Comparison of ENCODE assay signal across 14 cellular contexts in the genomic region with DNA sequence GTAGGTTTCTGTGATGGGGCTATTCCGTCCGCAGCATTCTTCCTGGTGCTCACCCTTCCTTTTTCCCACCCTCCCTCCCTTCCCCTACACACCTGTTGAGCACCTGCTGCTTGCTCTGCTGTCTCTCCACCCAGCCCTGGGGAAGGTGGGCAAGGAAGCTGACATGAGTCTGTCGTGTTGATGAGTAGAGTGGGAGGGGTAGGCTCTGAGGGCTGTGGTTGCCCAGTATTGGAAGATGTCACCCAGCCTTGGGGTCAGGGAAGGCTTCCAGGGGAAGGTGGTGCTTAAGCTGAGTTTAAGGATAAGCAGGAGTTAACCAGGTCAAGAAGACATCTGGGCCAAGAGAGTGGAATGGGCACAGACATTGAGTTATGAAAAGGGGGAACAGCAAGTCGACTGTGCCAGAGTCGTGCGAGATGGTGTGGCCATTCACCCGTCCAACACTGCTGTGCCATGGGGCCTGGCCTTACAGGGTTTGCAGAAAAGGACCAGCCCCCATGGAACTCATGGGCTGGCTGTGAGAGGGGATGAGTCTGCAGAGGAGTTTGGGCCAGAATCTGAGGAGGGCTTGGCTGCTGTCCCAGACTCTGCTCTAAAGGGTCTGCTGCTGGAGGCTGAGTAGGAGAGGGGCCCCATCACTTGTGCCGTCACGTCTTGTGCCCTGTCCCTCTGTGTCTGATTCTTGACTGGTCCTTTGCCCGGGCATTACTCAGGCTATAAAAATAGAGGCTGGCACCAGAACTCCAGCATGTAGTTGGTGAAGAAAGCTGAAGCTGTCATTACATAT. TPM values are rescaled to one million over a fixed set of nuclear protein-coding genes. Genes with fewer than 3 reads are reported as not detected.
DNase-seq lines count a peak whose midpoint lies in the region; ATAC-seq, FAIRE-seq and TF ChIP-seq lines count a peak whose summit lies in the region.
"Had no signal": no experiment of that assay in that cellular context is flagged by ENCODE, and none has a peak within 500 bp of the region (broad histone marks: within the 10 kb centered on the region; RNA-seq: fewer than 3 reads in every experiment).

No MANE protein-coding gene starts in this region.

- H4K8ac ChIP-seq in mesenchymal stem cell (ENCODE audit: low read length), result no peak overlapping the region

- peaks cover 86% of the 10 kb centered on the region for H3K4me1 Mint-ChIP-seq in brain

- H3K27ac ChIP-seq in mesenchymal stem cell (ENCODE audit: low read length, poor library complexity, severe bottlenecking), result no peak overlapping the region
- H3K27ac ChIP-seq: brain microvascular endothelial cell, lower lobe of right lung had no signal

- peaks cover 4% of the 10 kb centered on the region for H3K79me1 ChIP-seq in mesenchymal stem cell (replicated peaks; ENCODE audit: low read length, poor library complexity, severe bottlenecking)

- peak overlapping the region in 1 of 2 experiments; percentile 55 for H3K14ac ChIP-seq in mesenchymal stem cell (ENCODE audit: low read length in 2 of 2)

- no peak overlapping the region for H2BK15ac ChIP-seq in mesenchymal stem cell (ENCODE audit: low read depth, poor library complexity, severe bottlenecking)

- H3K27ac Mint-ChIP-seq in brain, result peak overlapping the region in 4 of 5 experiments; percentile 71 to 95 (median 89)

- DNase-seq in AG08395 (ENCODE audit: low spot score), result peak; percentile 21
- peak; percentile 48 for DNase-seq in GM03348 (ENCODE audit: low spot score)
- DNase-seq in mesenchymal stem cell, result no peak
- DNase-seq in iPS-NIHi11 (ENCODE audit: low spot score), result no peak
- no peak for DNase-seq in GM12891 (ENCODE audit: insufficient read length, low spot score)
- DNase-seq in BE2C, result no peak
- DNase-seq: activated T-cell treated with anti-CD3 and anti-CD28 coated beads, Interleukin-2, amount 50 U/mL, for 4 hours; brain microvascular endothelial cell; lower lobe of right lung; NCI-H1105 had no signal

- H3K36me3 ChIP-seq in mesenchymal stem cell (ENCODE audit: control insufficient read depth in 1 of 2, insufficient read depth in 2 of 2, low read depth in 1 of 2, low read length in 2 of 2) (peaks cover 0 to 5% of the 10 kb centered on the region in 2 experiments), BE2C (peaks cover 12% of the 10 kb centered on the region)
- H3K36me3 ChIP-seq: lower lobe of right lung had no signal

- H3K9ac ChIP-seq in mesenchymal stem cell (ENCODE audit: low read length), result peak overlapping the region; percentile 46

- H3K4me2 ChIP-seq in mesenchymal stem cell (ENCODE audit: low read length, poor library complexity, severe bottlenecking), result no peak overlapping the region

- H2AK5ac ChIP-seq in mesenchymal stem cell (ENCODE audit: low read length, severe bottlenecking), result no peak overlapping the region

- H2BK120ac ChIP-seq in mesenchymal stem cell (ENCODE audit: low read depth, low read length), result no peak overlapping the region

- H3K9me3 ChIP-seq in mesenchymal stem cell (ENCODE audit: control insufficient read depth, low read length), result no peaks in the 10 kb centered on the region
- H3K9me3 ChIP-seq in BE2C, result peaks cover 3% of the 10 kb centered on the region; the same call in 1 of the 2 replicates
- H3K9me3 ChIP-seq: lower lobe of right lung had no signal

- H3K4me3 ChIP-seq in mesenchymal stem cell (ENCODE audit: insufficient read depth in 1 of 2, low read depth in 1 of 2, low read length in 2 of 2), result peak overlapping the region in 1 of 2 experiments; percentile 50
- H3K4me3 ChIP-seq in BE2C (ENCODE audit: low read depth, low read length), result no peak overlapping the region
- H3K4me3 ChIP-seq: lower lobe of right lung had no signal

- peaks cover 39% of the 10 kb centered on the region for H3K36me3 Mint-ChIP-seq in brain

- peak overlapping the region in 3 of 5 experiments; percentile 22 to 60 (median 29) for H3K4me3 Mint-ChIP-seq in brain
- H3K4me3 Mint-ChIP-seq: activated T-cell treated with anti-CD3 and anti-CD28 coated beads, Interleukin-2, amount 50 U/mL, for 4 hours had no signal

- H3K4me1 ChIP-seq in mesenchymal stem cell (ENCODE audit: control insufficient read depth, insufficient read depth, low read depth, low read length) (peaks cover 18% of the 10 kb centered on the region), BE2C (peaks cover 39% of the 10 kb centered on the region)
- H3K4me1 ChIP-seq: lower lobe of right lung had no signal

- no peak overlapping the region for H3K4ac ChIP-seq in mesenchymal stem cell (ENCODE audit: low read depth in 1 of 2, low read length in 2 of 2)

- H3K23ac ChIP-seq in mesenchymal stem cell (ENCODE audit: low read length in 2 of 2), result no peak overlapping the region

- H3K27me3 ChIP-seq in mesenchymal stem cell (ENCODE audit: control insufficient read depth in 1 of 2, insufficient read depth in 1 of 2, low read length in 2 of 2) (no peaks in the 10 kb centered on the region), BE2C (no peaks in the 10 kb centered on the region)
- H3K27me3 ChIP-seq: brain microvascular endothelial cell had no signal

- H2AFZ ChIP-seq in mesenchymal stem cell (ENCODE audit: low read depth, low read length), result no peak overlapping the region

- no peak overlapping the region for H2BK5ac ChIP-seq in mesenchymal stem cell (ENCODE audit: low read depth, low read length, poor library complexity, severe bottlenecking)

- 81% methylated on average over 8 of the region's 10 CpGs for WGBS in mesenchymal stem cell

- H3K18ac ChIP-seq in mesenchymal stem cell (ENCODE audit: low read depth in 1 of 2, low read length in 2 of 2), result peak overlapping the region in 1 of 2 experiments; percentile 75

- ATAC-seq in GM19455 (IDR thresholded peaks at IDR 0.05; ENCODE audit: unreplicated experiment), result no peak
- ATAC-seq: activated CD4-positive, CD25-positive, alpha-beta regulatory T cell treated with anti-CD3 and anti-CD28 coated beads, Interleukin-2, amount 50 U/mL, for 24 hours; activated T-cell treated with anti-CD3 and anti-CD28 coated beads, Interleukin-2, amount 50 U/mL, for 4 hours; lower lobe of right lung had no signal

- H3K9me3 Mint-ChIP-seq in brain, result peaks cover 0 to 2% (median 0%) of the 10 kb centered on the region in 5 experiments
- H3K9me3 Mint-ChIP-seq: activated T-cell treated with anti-CD3 and anti-CD28 coated beads, Interleukin-2, amount 50 U/mL, for 4 hours had no signal

- no peak overlapping the region for H2BK12ac ChIP-seq in mesenchymal stem cell (ENCODE audit: low read length in 2 of 2)

- FAIRE-seq in GM12891 (lab: Jason Lieb, UNC), result no peak
- FAIRE-seq: endometrium had no signal

- peaks cover 6% of the 10 kb centered on the region for H3K27me3 Mint-ChIP-seq in brain

- no peak for TF ChIP-seq CTCF in brain (conservative IDR thresholded peaks at IDR 0.05)
- TF ChIP-seq CTCF in BE2C (IDR thresholded peaks at IDR 0.05; ENCODE audit: low read depth, low read length), result no peak

- peak overlapping the region; percentile 31 for H4K91ac ChIP-seq in mesenchymal stem cell (ENCODE audit: low read length)

- no peak for TF ChIP-seq POLR2A in GM12891 (IDR thresholded peaks at IDR 0.05; ENCODE audit: low read depth, low read length)

TF ChIP-seq in GM12891, 5 proteins besides CTCF, POLR2A, EP300 and RAD21:
- no peak for TF ChIP-seq PAX5 (IDR thresholded peaks at IDR 0.05; ENCODE audit: insufficient read depth, low read length, severe bottlenecking)
- TF ChIP-seq SPI1 (IDR thresholded peaks at IDR 0.05; ENCODE audit: low read depth, low read length), result no peak
- no peak for TF ChIP-seq POLR2AphosphoS5 (IDR thresholded peaks at IDR 0.05; ENCODE audit: low read depth, low read length)
- TF ChIP-seq TAF1 (IDR thresholded peaks at IDR 0.05; ENCODE audit: low read depth, low read length), result no peak
- TF ChIP-seq POU2F2 (IDR thresholded peaks at IDR 0.05; ENCODE audit: low read depth, low read length), result no peak
TF ChIP-seq in GM12891: peak in this region for 0.

RNA-seq across cellular contexts. Expression of gene PXYLP1, which starts 9.8 kb away (rescaled TPM):
- polyA plus RNA-seq in brain (ENCODE audit: insufficient read depth, low read depth, low replicate concordance), result 21.3 TPM
- polyA plus RNA-seq in mesenchymal stem cell (2013, experiment 1 of 2), result 4.6 TPM
- 4.5 TPM for polyA plus RNA-seq in mesenchymal stem cell (2013, experiment 2 of 2)
- 0.10 TPM for polyA plus RNA-seq in GM12891 (2012; ENCODE audit: low read depth, missing spikeins)
- 32.3 TPM for polyA plus RNA-seq in BE2C (2012; ENCODE audit: insufficient read depth, insufficient read length, low read depth)

Comparison
In these comparisons a context has a peak if more than half of its experiments do, and no peak if none do; other contexts are left out.
1. DNase-seq: peak in AG08395 (single experiment) and GM03348 (single experiment); none in mesenchymal stem cell (single experiment), iPS-NIHi11 (single experiment), GM12891 (single experiment) and BE2C (single experiment).